ENCODE assay signal across 7 cellular contexts in genomic region chr1:156213644-156213966, GRCh38. TPM values are rescaled to one million over a fixed set of nuclear protein-coding genes. Genes with fewer than 3 reads are reported as not detected.
DNase-seq lines count a peak whose midpoint lies in the region; ATAC-seq lines count a peak whose summit lies in the region.

No MANE protein-coding gene starts in this region.

- peaks cover 52% of the 10 kb centered on the region for H3K36me3 Mint-ChIP-seq in activated naive CD8-positive, alpha-beta T cell treated with anti-CD3 and anti-CD28 coated beads for 36 hours
- H3K36me3 Mint-ChIP-seq in immature natural killer cell: peaks cover 0 to 19% (median 4%) of the 10 kb centered on the region in 3 donors

- H3K9me3 ChIP-seq in subcutaneous abdominal adipose tissue (ENCODE audit: control insufficient read depth in 5 of 5, low read length in 5 of 5): no peaks in the 10 kb centered on the region

- H3K4me3 Mint-ChIP-seq in activated naive CD8-positive, alpha-beta T cell treated with anti-CD3 and anti-CD28 coated beads for 36 hours: peak overlapping the region; percentile 85
- H3K4me3 Mint-ChIP-seq in immature natural killer cell: peak overlapping the region; percentile 90 to 99 (median 97)

- H3K36me3 ChIP-seq in subcutaneous abdominal adipose tissue (ENCODE audit: control insufficient read depth in 5 of 5, insufficient read depth in 5 of 5, low read length in 5 of 5): peaks cover 5 to 36% (median 28%) of the 10 kb centered on the region in 5 donors

- H3K27me3 Mint-ChIP-seq in activated naive CD8-positive, alpha-beta T cell treated with anti-CD3 and anti-CD28 coated beads for 36 hours: no peaks in the 10 kb centered on the region
- peaks cover 0 to 6% (median 2%) of the 10 kb centered on the region in 3 donors for H3K27me3 Mint-ChIP-seq in immature natural killer cell (ENCODE audit: low read depth in 3 of 3)

- peak overlapping the region; percentile 92 to 97 (median 94) for H3K4me3 ChIP-seq in subcutaneous abdominal adipose tissue (ENCODE audit: low read depth in 1 of 5, low read length in 5 of 5)

- H3K27ac ChIP-seq in subcutaneous abdominal adipose tissue (ENCODE audit: low read depth, low read length): peak overlapping the region; percentile 92

- peak overlapping the region in 4 of 5 donors; percentile 84 to 96 (median 92) for H3K9ac ChIP-seq in subcutaneous abdominal adipose tissue (ENCODE audit: low read length in 5 of 5)

- H3K9me3 Mint-ChIP-seq in activated naive CD8-positive, alpha-beta T cell treated with anti-CD3 and anti-CD28 coated beads for 36 hours: peaks cover 2% of the 10 kb centered on the region
- H3K9me3 Mint-ChIP-seq in immature natural killer cell: no peaks in the 10 kb centered on the region

- no peaks in the 10 kb centered on the region for H3K27me3 ChIP-seq in subcutaneous abdominal adipose tissue (ENCODE audit: control insufficient read depth in 5 of 5, insufficient read depth in 4 of 5, low read length in 5 of 5)

- peak overlapping the region; percentile 98 for H3K27ac Mint-ChIP-seq in activated naive CD8-positive, alpha-beta T cell treated with anti-CD3 and anti-CD28 coated beads for 36 hours
- peak overlapping the region; percentile 97 to 99 (median 98) for H3K27ac Mint-ChIP-seq in immature natural killer cell

- peaks cover 44% of the 10 kb centered on the region for H3K4me1 Mint-ChIP-seq in activated naive CD8-positive, alpha-beta T cell treated with anti-CD3 and anti-CD28 coated beads for 36 hours
- H3K4me1 Mint-ChIP-seq in immature natural killer cell: peaks cover 31 to 40% of the 10 kb centered on the region in 2 donors

- peak; percentile 4 for ATAC-seq in HG02970 (IDR thresholded peaks at IDR 0.05; ENCODE audit: low FRiP score, unreplicated experiment)
- no peak for ATAC-seq in GM21390 (IDR thresholded peaks at IDR 0.05; ENCODE audit: unreplicated experiment)

- DNase-seq in activated naive CD8-positive, alpha-beta T cell treated with anti-CD3 and anti-CD28 coated beads for 36 hours: no peak
- no peak for DNase-seq in immature natural killer cell
- no peak for DNase-seq in NCI-H1048 (lab: John Stamatoyannopoulos, UW)
- no peak for DNase-seq in AG20443 (ENCODE audit: low spot score)

- H3K4me1 ChIP-seq in subcutaneous abdominal adipose tissue (ENCODE audit: control insufficient read depth in 5 of 5, insufficient read depth in 5 of 5, low read length in 5 of 5): peaks cover 7 to 28% (median 22%) of the 10 kb centered on the region in 5 donors

RNA-seq across cellular contexts. Expression of gene PMF1, which starts 0.8 kb away (rescaled TPM):
- 10 to 100 TPM; 83.4 to 87.3 TPM for total RNA-seq in activated naive CD8-positive, alpha-beta T cell treated with anti-CD3 and anti-CD28 coated beads for 36 hours
- 100 to 1,000 TPM in 2 of 3 donors, 10 to 100 TPM in 1; 67.3 to 122 (median 100) TPM for polyA plus RNA-seq in immature natural killer cell

RNA-seq across cellular contexts. Expression of gene SLC25A44, which starts 19.7 kb away (rescaled TPM):
- total RNA-seq in activated naive CD8-positive, alpha-beta T cell treated with anti-CD3 and anti-CD28 coated beads for 36 hours: 10 to 100 TPM; 55.0 to 60.7 TPM
- 10 to 100 TPM in 2 of 3 donors, 1 to 10 TPM in 1; 5.5 to 21.5 (median 12.1) TPM for polyA plus RNA-seq in immature natural killer cell

RNA-seq across cellular contexts. Expression of gene BGLAP, which starts 28.4 kb away (rescaled TPM):
- total RNA-seq in activated naive CD8-positive, alpha-beta T cell treated with anti-CD3 and anti-CD28 coated beads for 36 hours: 1 to 10 TPM; 1.6 to 2.2 TPM
- not detected for polyA plus RNA-seq in immature natural killer cell

RNA-seq across cellular contexts. Expression of gene PAQR6, which starts 34.3 kb away (rescaled TPM):
- total RNA-seq in activated naive CD8-positive, alpha-beta T cell treated with anti-CD3 and anti-CD28 coated beads for 36 hours: 1 to 10 TPM; 4.4 to 4.9 TPM
- polyA plus RNA-seq in immature natural killer cell: 1 to 10 TPM; 1.3 to 2.5 (median 2.1) TPM
